In genomic region chr6:13614926-13615801, GRCh38 we compare ENCODE assay signal across 8 cellular contexts. TPM values are rescaled to one million over a fixed set of nuclear protein-coding genes. Genes with fewer than 3 reads are reported as not detected.
A peak's percentile ranks its signal among the peaks of the same experiment; 100 is the strongest.
DNase-seq lines count a peak whose midpoint lies in the region; ATAC-seq and TF ChIP-seq lines count a peak whose summit lies in the region.

TSS of gene NOL7 (plus strand) at chr6:13615335. CDS start at chr6:13615359, 24 bp downstream.

- no peaks in the 10 kb centered on the region for H3K27me3 Mint-ChIP-seq in naive thymus-derived CD8-positive, alpha-beta T cell

- H3K4me3 ChIP-seq in GM23248 (peak within 1 kb of the TSS; percentile 81), fibroblast of lung (replicated peaks in 1 of 4; ENCODE audit: control extremely low read depth in 1 of 4, insufficient read depth in 1 of 4, low read depth in 3 of 4, low read length in 4 of 4) (peak within 1 kb of the TSS; percentile 80 to 98 (median 96))

- H3K9me3 ChIP-seq in GM23248 (ENCODE audit: low read depth) = no peaks in the 10 kb centered on the region
- no peaks in the 10 kb centered on the region for H3K9me3 ChIP-seq in fibroblast of lung (ENCODE audit: control insufficient read depth, insufficient read depth, low read depth, low read length)

- H3K79me2 ChIP-seq in GM23248 (ENCODE audit: insufficient read depth) (peaks cover 45% of the 10 kb centered on the region), fibroblast of lung (ENCODE audit: control insufficient read depth, insufficient read depth, low read length) (peaks cover 24% of the 10 kb centered on the region)

- peak within 1 kb of the TSS; percentile 96 for H3K4me2 ChIP-seq in GM23248 (ENCODE audit: unreplicated experiment)
- peak within 1 kb of the TSS; percentile 96 for H3K4me2 ChIP-seq in fibroblast of lung (ENCODE audit: extremely low read depth, insufficient read depth, low read length)

- H3K9me3 Mint-ChIP-seq in naive thymus-derived CD8-positive, alpha-beta T cell = no peaks in the 10 kb centered on the region

- H3K27me3 ChIP-seq in GM23248 (replicated peaks; ENCODE audit: insufficient read depth) = no peaks in the 10 kb centered on the region
- H3K27me3 ChIP-seq in fibroblast of lung (ENCODE audit: control insufficient read depth, insufficient read depth, low read length) = no peaks in the 10 kb centered on the region

- peak within 1 kb of the TSS; percentile 92 to 99 (median 97) for H3K27ac Mint-ChIP-seq in naive thymus-derived CD8-positive, alpha-beta T cell

- H3K36me3 Mint-ChIP-seq in naive thymus-derived CD8-positive, alpha-beta T cell = peaks cover 0 to 44% (median 3%) of the 10 kb centered on the region in 3 donors

- peaks cover 17 to 51% (median 38%) of the 10 kb centered on the region in 4 donors for H3K4me1 Mint-ChIP-seq in naive thymus-derived CD8-positive, alpha-beta T cell

- H4K20me1 ChIP-seq in GM23248 (ENCODE audit: insufficient read depth) (no peaks in the 10 kb centered on the region), fibroblast of lung (ENCODE audit: control insufficient read depth, extremely low read depth, insufficient read depth, low read length) (no peaks in the 10 kb centered on the region)

- peak; percentile 76 to 85 for TF ChIP-seq CTCF in fibroblast of lung (conservative IDR thresholded peaks at IDR 0.05 in 1 of 2, IDR thresholded peaks at IDR 0.05 in 1 of 2; ENCODE audit: low read depth in 1 of 2, low read length in 2 of 2)

- DNase-seq in EL (peak; percentile 98), GM23248 (peak; percentile 99), LHCN-M2 (ENCODE audit: low read depth) (peak; percentile 97), RPMI7951 (ENCODE audit: low read depth) (peak; percentile 97), fibroblast of lung (ENCODE audit: low read depth in 2 of 2) (peak; percentile 97 to 99)
- peak; percentile 98 to 99 for DNase-seq in activated T-helper 1 cell treated with anti-CD3 and anti-CD28 coated beads, Interleukin-2, amount 50 U/mL, for 16 hours (ENCODE audit: low read depth in 1 of 2, low spot score in 1 of 2)
- peak; percentile 97 to 100 (median 98) for DNase-seq in naive thymus-derived CD8-positive, alpha-beta T cell
- DNase-seq in stimulated activated naive CD4-positive, alpha-beta T cell (lab: John Stamatoyannopoulos, UW) = peak; percentile 96 to 98 (median 97)

- H3K4me3 Mint-ChIP-seq in naive thymus-derived CD8-positive, alpha-beta T cell = peak within 1 kb of the TSS; percentile 96 to 98 (median 98)

- 1% methylated on average over 75 to 78 of the region's 85 CpGs for WGBS in GM23248 (ENCODE audit: low coverage in 1 of 2, low lambda C conversion rate in 2 of 2, missing lambda C conversion rate in 2 of 2), 2 experiments

- in situ Hi-C loops in GM23248 (cut with MboI) = no loop called here

- peaks cover 23% of the 10 kb centered on the region for H3K4me1 ChIP-seq in GM23248 (ENCODE audit: insufficient read depth)
- H3K4me1 ChIP-seq in fibroblast of lung (ENCODE audit: control insufficient read depth, extremely low read depth, insufficient read depth, low read length) = peaks cover 2% of the 10 kb centered on the region

- POLR2A ChIA-PET in naive thymus-derived CD8-positive, alpha-beta T cell (lab: Charles Lee) = interaction anchor here (0.5 to 5.6 kb wide), 34 partner anchors 10 to 287 kb away, joined by 3 to 103 read pairs (median 6); partner anchors contain the start of genes GFOD1, MCUR1, RANBP9 and SIRT5

- peak within 1 kb of the TSS; percentile 77 for H2AFZ ChIP-seq in GM23248
- H2AFZ ChIP-seq in fibroblast of lung (ENCODE audit: low read length) = peak within 1 kb of the TSS; percentile 55

- peak within 1 kb of the TSS; percentile 91 for H3K9ac ChIP-seq in GM23248
- peak within 1 kb of the TSS; percentile 85 for H3K9ac ChIP-seq in fibroblast of lung (ENCODE audit: insufficient read depth, low read length)

- peak within 1 kb of the TSS; percentile 82 for H3K27ac ChIP-seq in GM23248
- peak within 1 kb of the TSS; percentile 89 for H3K27ac ChIP-seq in fibroblast of lung (ENCODE audit: insufficient read depth, low read length)

- no peaks in the 10 kb centered on the region for H3K9me2 ChIP-seq in GM23248 (ENCODE audit: insufficient read depth)

- peaks cover 27% of the 10 kb centered on the region for H3F3A ChIP-seq in GM23248 (ENCODE audit: insufficient read depth)

- H3K36me3 ChIP-seq in GM23248 (ENCODE audit: low read depth) (peaks cover 30% of the 10 kb centered on the region), fibroblast of lung (ENCODE audit: control insufficient read depth, insufficient read depth, low read length) (no peaks in the 10 kb centered on the region)

- ATAC-seq in naive thymus-derived CD8-positive, alpha-beta T cell = peak; percentile 90 to 92

RNA-seq across cellular contexts. Expression of gene NOL7, which starts in this region (rescaled TPM):
- total RNA-seq in GM23248 (2014; rRNA removed; shearing (Covaris generic)) = 48.7 and 53.1 TPM in 2 replicates
- polyA plus RNA-seq in GM23248 (2016; fragmentation: Nextera tagmentation; extraction: Ambion mirVana) = 122 and 124 TPM in 2 replicates
- total RNA-seq in LHCN-M2 (2014; rRNA removed) = 108 and 140 TPM in 2 replicates
- 58.2 TPM for polyA plus RNA-seq in LHCN-M2 (2012)
- total RNA-seq in RPMI7951 (2014; rRNA removed; shearing (Covaris generic)) = 89.5 and 108 TPM in 2 replicates
- 43.9 and 47.2 TPM in 2 replicates for total RNA-seq in fibroblast of lung
- 48.0 and 50.7 TPM in 2 replicates for polyA plus RNA-seq in fibroblast of lung
- polyA plus RNA-seq in fibroblast of lung (2012) = 62.9 and 71.2 TPM in 2 replicates
- polyA minus RNA-seq in fibroblast of lung (ENCODE audit: low replicate concordance) = 0.52 and 0.55 TPM in 2 replicates
- 10 to 100 TPM; 74.8 to 75.9 TPM for total RNA-seq in naive thymus-derived CD8-positive, alpha-beta T cell
- polyA plus RNA-seq in naive thymus-derived CD8-positive, alpha-beta T cell = 100 to 1,000 TPM; 109 to 142 (median 139) TPM

Comparison
In these comparisons a context has a peak if more than half of its experiments do, and no peak if none do; other contexts are left out.
1. Peak in every context shown above with its lines: DNase-seq, ATAC-seq, H3K4me3 ChIP-seq and H3K27ac ChIP-seq.